In genomic region chr15:67091966-67092677, GRCh38 we compare ENCODE assay signal across 9 cellular contexts. TPM values are rescaled to one million over a fixed set of nuclear protein-coding genes. Genes with fewer than 3 reads are reported as not detected.
A peak's percentile ranks its signal among the peaks of the same experiment; 100 is the strongest.
DNase-seq lines count a peak whose midpoint lies in the region; ATAC-seq and TF ChIP-seq lines count a peak whose summit lies in the region.
"Had no signal": no experiment of that assay in that cellular context is flagged by ENCODE, and none has a peak within 500 bp of the region (broad histone marks: within the 10 kb centered on the region; RNA-seq: fewer than 3 reads in every experiment).

No MANE protein-coding gene starts in this region.

- peak; percentile 34 for DNase-seq in activated T-cell treated with anti-CD3 and anti-CD28 coated beads, Interleukin-2, amount 50 U/mL, for 24 hours
- DNase-seq in activated T-cell treated with anti-CD3 and anti-CD28 coated beads, Interleukin-2, amount 50 U/mL, for 4 hours: no peak
- DNase-seq in WTC11 (ENCODE audit: low spot score) (no peak), hepatocyte (ENCODE audit: low spot score) (no peak), stomach (no peak), Caco-2 (no peak), NCI-H510A treated with DMSO at 0.1 percent for 48 hours (lab: John Stamatoyannopoulos, UW) (no peak), NCI-H128 (lab: John Stamatoyannopoulos, UW; ENCODE audit: unreplicated experiment) (no peak)

- H3K4me1 ChIP-seq in hepatocyte (ENCODE audit: insufficient read depth) (peaks cover 49% of the 10 kb centered on the region), stomach (peaks cover 61 to 89% (median 80%) of the 10 kb centered on the region in 4 donors), Caco-2 (peaks cover 15% of the 10 kb centered on the region)

- H3K27me3 ChIP-seq in hepatocyte (no peaks in the 10 kb centered on the region), stomach (no peaks in the 10 kb centered on the region), Caco-2 (replicated peaks; ENCODE audit: control insufficient read depth, insufficient read depth, low read length) (no peaks in the 10 kb centered on the region)
- H3K27me3 ChIP-seq: upper lobe of left lung had no signal

- H3K9me3 ChIP-seq in hepatocyte (ENCODE audit: low read depth): no peaks in the 10 kb centered on the region
- H3K9me3 ChIP-seq in stomach: no peaks in the 10 kb centered on the region
- no peaks in the 10 kb centered on the region for H3K9me3 ChIP-seq in Caco-2
- H3K9me3 ChIP-seq: upper lobe of left lung had no signal

- no peaks in the 10 kb centered on the region for H3K9me3 Mint-ChIP-seq in activated T-cell treated with anti-CD3 and anti-CD28 coated beads, Interleukin-2, amount 50 U/mL, for 24 hours
- H3K9me3 Mint-ChIP-seq in activated T-cell treated with anti-CD3 and anti-CD28 coated beads, Interleukin-2, amount 50 U/mL, for 4 hours: no peaks in the 10 kb centered on the region
- H3K9me3 Mint-ChIP-seq in WTC11 (no peaks in the 10 kb centered on the region), Caco-2 (ENCODE audit: unreplicated experiment) (no peaks in the 10 kb centered on the region)

- peak overlapping the region; percentile 79 for H3K27ac ChIP-seq in hepatocyte
- peak overlapping the region; percentile 6 to 79 (median 67) for H3K27ac ChIP-seq in stomach

- no peak for TF ChIP-seq POLR2A in stomach (IDR thresholded peaks at IDR 0.05)

- H3K4me3 ChIP-seq in hepatocyte (no peak overlapping the region), stomach (no peak overlapping the region), Caco-2 (ENCODE audit: low read depth, low read length) (no peak overlapping the region)
- H3K4me3 ChIP-seq: upper lobe of left lung had no signal

- CTCF ChIA-PET in WTC11 (lab: Charles Lee) (interaction anchor here (0.8 to 1.8 kb wide), 2 partner anchors 73 to 146 kb away, joined by 3 to 4 read pairs; no protein-coding TSS in a partner anchor), Caco-2 (lab: Charles Lee) (interaction anchor here (0.5 kb wide), 1 partner anchor 144 kb away, joined by 3 read pairs; no protein-coding TSS in a partner anchor)

- no peak overlapping the region for H2AFZ ChIP-seq in hepatocyte

- BruUV-seq in Caco-2 (replicated peaks; lab: Mats Ljungman, UMichigan): no TSS peak

- peaks cover 40% of the 10 kb centered on the region for H4K20me1 ChIP-seq in hepatocyte (ENCODE audit: insufficient read depth, poor library complexity, severe bottlenecking)

- TF ChIP-seq CTCF in WTC11 (IDR thresholded peaks at IDR 0.05) (no peak), hepatocyte (IDR thresholded peaks at IDR 0.05; ENCODE audit: poor library complexity) (no peak), stomach (IDR thresholded peaks at IDR 0.05) (no peak), Caco-2 (IDR thresholded peaks at IDR 0.05; ENCODE audit: insufficient read depth in 1 of 2, low read depth in 1 of 2, low read length in 1 of 2, severe bottlenecking in 1 of 2, unreplicated experiment in 1 of 2) (no peak)

- H3K9me2 ChIP-seq in hepatocyte (replicated peaks; ENCODE audit: insufficient read depth): no peaks in the 10 kb centered on the region

- H3K36me3 ChIP-seq in hepatocyte (replicated peaks; ENCODE audit: insufficient read depth, low read depth) (no peaks in the 10 kb centered on the region), stomach (peaks cover 0 to 26% (median 20%) of the 10 kb centered on the region in 4 donors), Caco-2 (ENCODE audit: control insufficient read depth, insufficient read depth, low read length) (peaks cover 2% of the 10 kb centered on the region; the same call in 1 of the 2 replicates)

- intact Hi-C loops in stomach (cut with DNase I; ENCODE audit: low total_unique reads): no loop called here
- intact Hi-C loops in Caco-2 (cut with micrococcal nuclease; ENCODE audit: unreplicated experiment): no loop called here

- H3K27me3 Mint-ChIP-seq in activated T-cell treated with anti-CD3 and anti-CD28 coated beads, Interleukin-2, amount 50 U/mL, for 24 hours: no peaks in the 10 kb centered on the region
- no peaks in the 10 kb centered on the region for H3K27me3 Mint-ChIP-seq in activated T-cell treated with anti-CD3 and anti-CD28 coated beads, Interleukin-2, amount 50 U/mL, for 4 hours (ENCODE audit: low read depth)
- H3K27me3 Mint-ChIP-seq in WTC11 (ENCODE audit: low read depth) (no peaks in the 10 kb centered on the region), Caco-2 (ENCODE audit: insufficient read depth, unreplicated experiment) (no peaks in the 10 kb centered on the region)

- H3K36me3 Mint-ChIP-seq in activated T-cell treated with anti-CD3 and anti-CD28 coated beads, Interleukin-2, amount 50 U/mL, for 24 hours (ENCODE audit: low read depth): peaks cover 48% of the 10 kb centered on the region
- H3K36me3 Mint-ChIP-seq in activated T-cell treated with anti-CD3 and anti-CD28 coated beads, Interleukin-2, amount 50 U/mL, for 4 hours (ENCODE audit: insufficient read depth): peaks cover 22% of the 10 kb centered on the region
- H3K36me3 Mint-ChIP-seq in WTC11: no peaks in the 10 kb centered on the region
- peaks cover 10% of the 10 kb centered on the region for H3K36me3 Mint-ChIP-seq in Caco-2 (ENCODE audit: insufficient read depth, unreplicated experiment)

- POLR2A ChIA-PET in WTC11 (lab: Charles Lee) (interaction anchor here (0.5 kb wide), 1 partner anchor 76 kb away, joined by 3 read pairs; no protein-coding TSS in a partner anchor), Caco-2 (lab: Charles Lee) (no interaction called here)

- no peak for ATAC-seq in activated T-cell treated with anti-CD3 and anti-CD28 coated beads, Interleukin-2, amount 50 U/mL, for 4 hours
- peak; percentile 42; the same call in 1 of the 2 replicates for ATAC-seq in WTC11

- H3K4me2 ChIP-seq in hepatocyte: peak overlapping the region; percentile 61

- no peak for TF ChIP-seq EP300 in stomach (IDR thresholded peaks at IDR 0.05)

- 73% methylated on average over 7 of the region's 7 CpGs for WGBS in hepatocyte (ENCODE audit: low lambda C conversion rate, missing lambda C conversion rate)
- 59 to 65% (median 62%) methylated on average over 7 of the region's 7 CpGs for WGBS in stomach, 5 donors

- H3K79me2 ChIP-seq in hepatocyte: peaks cover 95% of the 10 kb centered on the region

- peak overlapping the region; percentile 88 for H3K27ac Mint-ChIP-seq in activated T-cell treated with anti-CD3 and anti-CD28 coated beads, Interleukin-2, amount 50 U/mL, for 24 hours
- H3K27ac Mint-ChIP-seq in WTC11: 0 out of 2 replicates have a peak overlapping the region, but pooled peaks have one; percentile 52
- no peak overlapping the region for H3K27ac Mint-ChIP-seq in Caco-2 (ENCODE audit: unreplicated experiment)

- peaks cover 98% of the 10 kb centered on the region for H3K4me1 Mint-ChIP-seq in activated T-cell treated with anti-CD3 and anti-CD28 coated beads, Interleukin-2, amount 50 U/mL, for 24 hours (ENCODE audit: low read depth)
- peaks cover 91% of the 10 kb centered on the region for H3K4me1 Mint-ChIP-seq in activated T-cell treated with anti-CD3 and anti-CD28 coated beads, Interleukin-2, amount 50 U/mL, for 4 hours (ENCODE audit: low read depth)
- H3K4me1 Mint-ChIP-seq in WTC11: peaks cover 63% of the 10 kb centered on the region
- H3K4me1 Mint-ChIP-seq in Caco-2 (ENCODE audit: low read depth, unreplicated experiment): peaks cover 25% of the 10 kb centered on the region

- peak overlapping the region; percentile 42 for H3K4me3 Mint-ChIP-seq in activated T-cell treated with anti-CD3 and anti-CD28 coated beads, Interleukin-2, amount 50 U/mL, for 24 hours
- no peak overlapping the region for H3K4me3 Mint-ChIP-seq in activated T-cell treated with anti-CD3 and anti-CD28 coated beads, Interleukin-2, amount 50 U/mL, for 4 hours
- no peak overlapping the region for H3K4me3 Mint-ChIP-seq in WTC11
- H3K4me3 Mint-ChIP-seq in Caco-2 (ENCODE audit: unreplicated experiment): no peak overlapping the region

TF ChIP-seq in WTC11, 78 proteins besides CTCF, POLR2A, EP300 and RAD21 (continues in another document):
- TF ChIP-seq USF2 (CRISPR knock-in tag; IDR thresholded peaks at IDR 0.05) (no peak), PRDM15 (CRISPR knock-in tag; IDR thresholded peaks at IDR 0.05) (peak; percentile 82), ZNF263 (CRISPR knock-in tag; IDR thresholded peaks at IDR 0.05; ENCODE audit: low read depth) (peak; percentile 79; the same call in 1 of the 2 replicates)

RNA-seq across cellular contexts. Expression of gene SMAD3, which starts 26.7 kb away (rescaled TPM):
- total RNA-seq in activated T-cell treated with anti-CD3 and anti-CD28 coated beads, Interleukin-2, amount 50 U/mL, for 4 hours: 10 to 100 TPM; 23.2 to 25.7 (median 24.4) TPM
- total RNA-seq in WTC11 (2021): 20.2 to 34.6 TPM (median 25.0 TPM) in 3 replicates
- total RNA-seq in hepatocyte: 24.6 and 32.2 TPM in 2 replicates
- polyA plus RNA-seq in hepatocyte: 24.7 and 26.5 TPM in 2 replicates
- 100 to 1,000 TPM in 1 of 5 donors, 10 to 100 TPM in 4; 22.8 to 103 (median 48.1) TPM for total RNA-seq in stomach
- polyA plus RNA-seq in stomach: 10 to 100 TPM in 2 of 3 donors, 1 to 10 TPM in 1; 6.8 to 18.2 (median 10.7) TPM
- total RNA-seq in Caco-2 (2022): 51.5 and 54.8 TPM in 2 replicates
